ENCODE assay signal across 10 cellular contexts in the genomic region with DNA sequence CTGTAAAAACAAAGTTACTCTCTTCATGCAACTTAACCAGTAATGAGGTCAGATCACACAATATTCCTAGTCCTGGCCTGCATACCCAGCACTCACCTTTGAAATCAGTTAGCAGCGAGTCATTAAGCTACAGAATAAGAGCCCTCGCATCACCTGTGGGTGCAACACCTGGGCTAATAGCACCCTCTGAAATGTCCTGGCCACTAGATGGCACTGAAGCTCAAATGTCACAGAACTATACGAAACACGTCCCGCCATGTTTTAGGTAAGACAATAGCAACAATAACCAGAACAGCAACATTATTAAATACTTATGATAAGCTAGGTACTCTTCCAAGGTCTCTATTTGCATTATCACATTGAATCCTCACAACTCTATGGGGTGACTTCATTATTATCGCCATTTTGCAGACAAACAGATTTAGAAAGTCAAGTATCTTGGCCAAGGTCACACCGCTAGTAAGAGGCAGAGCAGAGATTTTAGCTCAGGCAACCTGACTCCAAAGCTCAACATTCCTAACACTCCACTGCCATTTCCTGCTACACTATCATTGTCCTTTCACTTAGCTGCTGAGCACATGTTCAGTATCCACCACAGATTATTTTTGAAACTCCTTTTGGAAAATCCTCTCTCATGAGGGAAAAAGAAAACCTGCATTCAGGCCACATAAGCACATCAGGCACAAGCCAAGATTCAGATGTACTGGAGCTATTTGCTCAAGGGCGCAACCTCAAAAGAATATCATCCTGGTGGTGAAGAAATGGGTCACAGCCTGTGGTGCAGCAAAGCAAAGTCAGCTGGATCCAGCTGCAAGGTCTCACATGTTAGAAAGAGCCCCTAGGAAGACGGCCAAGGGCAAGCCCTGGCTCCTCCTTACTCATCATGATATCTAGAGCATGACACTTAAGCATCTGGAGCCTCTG. TPM values are rescaled to one million over a fixed set of nuclear protein-coding genes. Genes with fewer than 3 reads are reported as not detected.
DNase-seq lines count a peak whose midpoint lies in the region; ATAC-seq and TF ChIP-seq lines count a peak whose summit lies in the region.
"Had no signal": no experiment of that assay in that cellular context is flagged by ENCODE, and none has a peak within 500 bp of the region (broad histone marks: within the 10 kb centered on the region; RNA-seq: fewer than 3 reads in every experiment).

No MANE protein-coding gene starts in this region.

- H3K36me3 ChIP-seq in gastroesophageal sphincter, result no peaks in the 10 kb centered on the region

- no peak overlapping the region for H3K4me3 ChIP-seq in gastroesophageal sphincter

- ATAC-seq in gastroesophageal sphincter (peak; percentile 70), HG03469 (IDR thresholded peaks at IDR 0.05; ENCODE audit: unreplicated experiment) (no peak), HG02970 (IDR thresholded peaks at IDR 0.05; ENCODE audit: low FRiP score, unreplicated experiment) (no peak)

- no peak for TF ChIP-seq POLR2A in gastroesophageal sphincter (IDR thresholded peaks at IDR 0.05)

- H3K4me1 ChIP-seq in gastroesophageal sphincter, result peaks cover 0 to 8% (median 0%) of the 10 kb centered on the region in 3 donors
- H3K4me1 ChIP-seq: parathyroid adenoma had no signal

- no peaks in the 10 kb centered on the region for H3K27me3 ChIP-seq in gastroesophageal sphincter

- H3K27ac ChIP-seq in VCaP (no peak overlapping the region), gastroesophageal sphincter (peak overlapping the region in 1 of 4 donors; percentile 16)
- H3K27ac ChIP-seq: parathyroid adenoma had no signal

- WGBS in gastroesophageal sphincter (ENCODE audit: low coverage in 1 of 2), 2 donors, result 62 to 69% methylated on average over 6 to 7 of the region's 9 CpGs

- no peak for TF ChIP-seq EP300 in gastroesophageal sphincter (IDR thresholded peaks at IDR 0.05)

- H3K9me3 ChIP-seq in gastroesophageal sphincter, result no peaks in the 10 kb centered on the region

- TF ChIP-seq CTCF in GM12872 (IDR thresholded peaks at IDR 0.05; ENCODE audit: insufficient read depth, low read depth, low read length) (peak; percentile 42), VCaP (conservative IDR thresholded peaks at IDR 0.05) (peak; percentile 75), gastroesophageal sphincter (IDR thresholded peaks at IDR 0.05) (peak in 1 of 4 experiments; percentile 10)

- DNase-seq in HT1080 (ENCODE audit: low read depth) (peak; percentile 6), smooth muscle cell of the brain vasculature (ENCODE audit: low read depth, low spot score) (peak; percentile 77), AG08396 (ENCODE audit: low spot score) (no peak)

RNA-seq across cellular contexts. Expression of a gene that starts 59.5 kb away (rescaled TPM):
- total RNA-seq in HT1080 (2014; rRNA removed; shearing (Covaris generic)), result 0.17 and 0.58 TPM in 2 replicates
- 0.07 and 0.08 TPM in 2 replicates for polyA plus RNA-seq in HT1080 (2015; cell fraction: cytosol; rRNA removed)
- polyA plus RNA-seq in HT1080 (2015; cell fraction: nucleus; rRNA removed), result 0.23 and 0.49 TPM in 2 replicates
- 10 to 100 TPM; 24.7 to 66.9 (median 33.4) TPM for total RNA-seq in gastroesophageal sphincter
- total RNA-seq: T-helper 1 cell treated with Interleukin-12 subunit alpha and Interleukin-12 subunit beta and Interleukin-4 antibody, amounts not matched to agents 30 ng/mL and 1 ng/mL, for 36 hours had no signal

Comparison
In these comparisons a context has a peak if more than half of its experiments do, and no peak if none do; other contexts are left out.
1. RNA of a gene that starts 59.5 kb away (total RNA-seq): 24.7 to 66.9 TPM in gastroesophageal sphincter; 0.17 to 0.58 TPM in HT1080; every median in the first group is over 10 times any median in the second.